23 cellular contexts compared by ENCODE assay signal in genomic region chr12:98820005-98820404, GRCh38.
A peak's percentile ranks its signal among the peaks of the same experiment; 100 is the strongest.
DNase-seq lines count a peak whose midpoint lies in the region; ATAC-seq, FAIRE-seq and TF ChIP-seq lines count a peak whose summit lies in the region.
"Had no signal": no experiment of that assay in that cellular context is flagged by ENCODE, and none has a peak within 500 bp of the region (broad histone marks: within the 10 kb centered on the region; RNA-seq: fewer than 3 reads in every experiment).

No MANE protein-coding gene starts in this region.

- TF ChIP-seq POLR2A in H1 (IDR thresholded peaks at IDR 0.05; ENCODE audit: control extremely low read depth in 1 of 2, low read depth in 2 of 2, low read length in 2 of 2): no peak

- H3K18ac ChIP-seq in H1 (ENCODE audit: extremely low read depth, low read length): no peak overlapping the region; the same call in 1 of the 2 replicates
- peak overlapping the region; percentile 44 for H3K18ac ChIP-seq in neuronal stem cell (ENCODE audit: low read length)

- H3K27me3 ChIP-seq in H1 (replicated peaks in 1 of 4; ENCODE audit: control insufficient read depth in 3 of 4, extremely low read depth in 1 of 4, insufficient read depth in 3 of 4, low read length in 3 of 4): no peaks in the 10 kb centered on the region
- no peaks in the 10 kb centered on the region for H3K27me3 ChIP-seq in neuronal stem cell (ENCODE audit: control insufficient read depth in 3 of 3, insufficient read depth in 3 of 3, low read depth in 1 of 3, low read length in 3 of 3)
- H3K27me3 ChIP-seq: MG63 had no signal

- CTCF ChIA-PET in H1 (lab: Charles Lee; ENCODE audit: partially characterized antibody): interaction anchor here (0.6 to 2.0 kb wide), 6 partner anchors 9 to 77 kb away, joined by 3 to 5 read pairs (median 4); no protein-coding TSS in a partner anchor

- no peak for TF ChIP-seq CTCF in AG10803 (conservative IDR thresholded peaks at IDR 0.05; ENCODE audit: low read length)
- TF ChIP-seq CTCF in H1 (IDR thresholded peaks at IDR 0.05; ENCODE audit: control extremely low read depth in 1 of 3, insufficient read depth in 1 of 3, low read depth in 1 of 3, low read length in 3 of 3): no peak

- in situ Hi-C loops in ACHN (cut with HindIII; ENCODE audit: low pct_ligation_motif_present, low pct_unique_long_range_greater_than_20kb, low sequenced_read_pairs): no loop called here

- H2BK15ac ChIP-seq in H1 (ENCODE audit: low read length): no peak overlapping the region
- H2BK15ac ChIP-seq in neuronal stem cell (ENCODE audit: low read length): no peak overlapping the region

- H3K79me2 ChIP-seq in H1 (ENCODE audit: control insufficient read depth in 1 of 2, insufficient read depth in 2 of 2, low read length in 2 of 2): no peaks in the 10 kb centered on the region

- 0 out of 4 replicates have a peak overlapping the region, but pooled peaks of 1 of the 2 experiments have one; percentile 29 for H3K4me2 ChIP-seq in H1 (ENCODE audit: insufficient read depth in 1 of 2, low read depth in 2 of 2, low read length in 2 of 2)
- H3K4me2 ChIP-seq in neuronal stem cell (ENCODE audit: insufficient read depth, low read length, poor library complexity, severe bottlenecking): no peak overlapping the region
- H3K4me2 ChIP-seq: KMS-11, SK-N-SH had no signal

- no peak overlapping the region for H4K91ac ChIP-seq in H1 (replicated peaks; ENCODE audit: insufficient read length, low read length)
- H4K91ac ChIP-seq in neuronal stem cell (ENCODE audit: low read depth, low read length, poor library complexity): no peak overlapping the region

- FAIRE-seq in H1 (lab: Jason Lieb, UNC): no peak
- FAIRE-seq: G401.6, GM12891, GM19239, HepG2 had no signal

- no peak for TF ChIP-seq RAD21 in H1 (IDR thresholded peaks at IDR 0.05 in 1 of 2, conservative IDR thresholded peaks at IDR 0.05 in 1 of 2; ENCODE audit: low read depth in 2 of 2, low read length in 2 of 2)

- H3K4ac ChIP-seq in H1 (replicated peaks; ENCODE audit: insufficient read length, low read depth, low read length): no peak overlapping the region
- no peak overlapping the region for H3K4ac ChIP-seq in neuronal stem cell (ENCODE audit: low read length)

- H2BK12ac ChIP-seq in H1 (ENCODE audit: low read depth, low read length) (peak overlapping the region; percentile 94), neuronal stem cell (ENCODE audit: low read length) (no peak overlapping the region)

- H2BK120ac ChIP-seq in H1 (replicated peaks; ENCODE audit: low read depth, low read length): peak overlapping the region; percentile 68
- H2BK120ac ChIP-seq in neuronal stem cell (ENCODE audit: low read depth, low read length): no peak overlapping the region

- H3K14ac ChIP-seq in H1 (ENCODE audit: insufficient read length): no peak overlapping the region
- H3K14ac ChIP-seq in neuronal stem cell (ENCODE audit: low read length): no peak overlapping the region

- H3K23ac ChIP-seq in H1 (ENCODE audit: insufficient read length) (no peak overlapping the region), neuronal stem cell (ENCODE audit: low read depth, low read length, poor library complexity) (no peak overlapping the region)

- H3K4me1 ChIP-seq in H1 (replicated peaks in 1 of 4; ENCODE audit: control insufficient read depth in 3 of 4, insufficient read depth in 4 of 4, low read length in 3 of 4): peaks cover 2 to 14% (median 6%) of the 10 kb centered on the region in 4 experiments; a peak in 6 of 7 replicates
- H3K4me1 ChIP-seq in neuronal stem cell (ENCODE audit: control insufficient read depth in 2 of 2, insufficient read depth in 1 of 2, low read depth in 1 of 2, low read length in 2 of 2): peaks cover 0 to 9% of the 10 kb centered on the region in 2 donors

- H3K9me3 ChIP-seq in SK-N-MC (ENCODE audit: low read depth, low read length): no peaks in the 10 kb centered on the region
- no peaks in the 10 kb centered on the region for H3K9me3 ChIP-seq in H1 (ENCODE audit: insufficient read depth in 2 of 2, low read depth in 1 of 2, low read length in 1 of 2)
- no peaks in the 10 kb centered on the region for H3K9me3 ChIP-seq in neuronal stem cell (replicated peaks in 1 of 2; ENCODE audit: control insufficient read depth in 2 of 2, insufficient read depth in 1 of 2, low read depth in 1 of 2, low read length in 2 of 2)
- H3K9me3 ChIP-seq: MG63, SK-N-SH had no signal

- H3K36me3 ChIP-seq in SK-N-MC (ENCODE audit: insufficient read depth, low read length) (no peaks in the 10 kb centered on the region), H1 (ENCODE audit: control insufficient read depth in 2 of 4, insufficient read depth in 4 of 4, low read length in 3 of 4) (no peaks in the 10 kb centered on the region), neuronal stem cell (replicated peaks in 1 of 2; ENCODE audit: control insufficient read depth in 2 of 2, insufficient read depth in 2 of 2, low read length in 2 of 2) (no peaks in the 10 kb centered on the region)
- H3K36me3 ChIP-seq: MG63 had no signal

- no peak overlapping the region for H2AFZ ChIP-seq in H1 (ENCODE audit: low read length)
- no peak overlapping the region for H2AFZ ChIP-seq in neuronal stem cell (ENCODE audit: low read length)

- H4K5ac ChIP-seq in H1 (ENCODE audit: insufficient read length, low read depth, low read length): no peak overlapping the region

- no peaks in the 10 kb centered on the region for H4K20me1 ChIP-seq in H1 (replicated peaks in 1 of 2; ENCODE audit: control insufficient read depth in 1 of 2, insufficient read depth in 2 of 2, low read length in 2 of 2)

- no peak for TF ChIP-seq EP300 in H1 (IDR thresholded peaks at IDR 0.05; ENCODE audit: borderline replicate concordance in 1 of 2, low read depth in 2 of 2, low read length in 2 of 2)

- no peak for ATAC-seq in GM21528 (IDR thresholded peaks at IDR 0.05; ENCODE audit: low FRiP score, unreplicated experiment)
- ATAC-seq: HepG2 had no signal

- H3K4me3 ChIP-seq in AG10803 (ENCODE audit: low read length): no peak overlapping the region
- H3K4me3 ChIP-seq in SK-N-MC: 0 out of 2 replicates have a peak overlapping the region, but pooled peaks have one; percentile 9
- no peak overlapping the region for H3K4me3 ChIP-seq in H1 (ENCODE audit: extremely low read depth in 1 of 4, insufficient read depth in 2 of 4, low read depth in 3 of 4, low read length in 4 of 4)
- no peak overlapping the region for H3K4me3 ChIP-seq in neuronal stem cell (ENCODE audit: low read length in 2 of 2)
- H3K4me3 ChIP-seq: MG63 had no signal

- H2BK5ac ChIP-seq in H1 (ENCODE audit: low read depth, low read length) (no peak overlapping the region), neuronal stem cell (ENCODE audit: low read length) (no peak overlapping the region)

- POLR2A ChIA-PET in H1 (lab: Charles Lee; ENCODE audit: partially characterized antibody): no interaction called here

- no peak overlapping the region for H2AK5ac ChIP-seq in H1 (ENCODE audit: low read depth, low read length)
- H2AK5ac ChIP-seq in neuronal stem cell (ENCODE audit: low read depth, low read length): no peak overlapping the region

- peak overlapping the region; percentile 83 for H3K27ac ChIP-seq in SK-N-MC
- H3K27ac ChIP-seq in H1 (ENCODE audit: low read depth, low read length): no peak overlapping the region
- no peak overlapping the region for H3K27ac ChIP-seq in neuronal stem cell (replicated peaks; ENCODE audit: low read length)
- H3K27ac ChIP-seq: KMS-11, RWPE1 had no signal

- H3K79me1 ChIP-seq in H1 (ENCODE audit: low read depth, low read length): no peaks in the 10 kb centered on the region
- no peaks in the 10 kb centered on the region for H3K79me1 ChIP-seq in neuronal stem cell (ENCODE audit: low read depth, low read length)

- no peaks in the 10 kb centered on the region for H3K23me2 ChIP-seq in H1 (ENCODE audit: low read depth, low read length)

- DNase-seq in AG10803 (ENCODE audit: low read depth) (peak; percentile 20), SK-N-MC (ENCODE audit: low read depth, low spot score) (no peak), H1 (ENCODE audit: low read depth in 1 of 2, low spot score in 2 of 2) (no peak), neuronal stem cell (ENCODE audit: low spot score) (peak; percentile 18), ACHN (no peak), hippocampal formation (lab: John Stamatoyannopoulos, UW) (no peak), glomerular visceral epithelial cell (ENCODE audit: extremely low spot score) (no peak)
- DNase-seq: 8988T; MG63; NCI-H1092 treated with DMSO at 0.1 percent for 48 hours; NCI-H1694; NCI-H2107; NCI-H345; NCI-H69; NK-92 treated with Interleukin-12 subunit alpha and Interleukin-12 subunit beta, amount 100 ng/mL, for 24 hours; SK-N-SH had no signal

- no peak overlapping the region for H4K8ac ChIP-seq in H1 (ENCODE audit: extremely low read depth, insufficient read depth, low read length)
- H4K8ac ChIP-seq in neuronal stem cell (ENCODE audit: low read depth, low read length): no peak overlapping the region

- 74% methylated on average over 8 of the region's 8 CpGs; no CpG with 5 or more reads in 1 of the 2 experiments for WGBS in H1 (ENCODE audit: extremely low coverage in 1 of 2, insufficient coverage in 1 of 2, insufficient read length in 1 of 2, insufficient replicate concordance in 2 of 2, low coverage in 1 of 2, low lambda C conversion rate in 2 of 2, missing lambda C conversion rate in 1 of 2), 2 experiments
- no CpG with 5 or more reads among the region's 8 CpGs for WGBS in neuronal stem cell (ENCODE audit: extremely low coverage in 2 of 2, insufficient read length in 2 of 2, insufficient replicate concordance in 1 of 2), 2 donors

- H2BK20ac ChIP-seq in H1 (ENCODE audit: low read length): peak overlapping the region; percentile 87; the same call in 1 of the 2 replicates

- H3K9ac ChIP-seq in SK-N-MC (ENCODE audit: insufficient read length): peak overlapping the region; percentile 14
- peak overlapping the region in 1 of 4 experiments; percentile 21; a peak in 1 of 7 replicates for H3K9ac ChIP-seq in H1 (replicated peaks in 1 of 4; ENCODE audit: extremely low read depth in 1 of 4, low read depth in 3 of 4, low read length in 3 of 4)
- H3K9ac ChIP-seq in neuronal stem cell (ENCODE audit: low read depth, low read length, poor library complexity): no peak overlapping the region
- H3K9ac ChIP-seq: KMS-11, SK-N-SH had no signal

- no peak overlapping the region for H3K56ac ChIP-seq in H1 (replicated peaks; ENCODE audit: insufficient read length, low read depth, low read length)

TF ChIP-seq in H1, 55 proteins besides CTCF, POLR2A, EP300 and RAD21:
- TF ChIP-seq FOSL1 (IDR thresholded peaks at IDR 0.05; ENCODE audit: insufficient read depth, low read depth, low read length) (no peak), CTBP2 (IDR thresholded peaks at IDR 0.05; ENCODE audit: borderline replicate concordance, insufficient read depth, insufficient read length, low read length) (no peak), ATF3 (IDR thresholded peaks at IDR 0.05; ENCODE audit: insufficient read depth, low read depth, low read length) (no peak), TEAD4 (IDR thresholded peaks at IDR 0.05; ENCODE audit: low read depth, low read length) (peak; percentile 80)
TF ChIP-seq in H1: peak in this region for 1.

Comparison
In these comparisons a context has a peak if more than half of its experiments do, and no peak if none do; other contexts are left out.
1. DNase-seq: peak in AG10803 (single experiment) and neuronal stem cell (single experiment); none in SK-N-MC (single experiment), H1 (0 of 2), ACHN (single experiment), hippocampal formation (0 of 2) and glomerular visceral epithelial cell (single experiment).